ENCODE assay signal across 13 cellular contexts in genomic region chr10:84534168-84534567, GRCh38.
DNase-seq lines count a peak whose midpoint lies in the region; ATAC-seq and TF ChIP-seq lines count a peak whose summit lies in the region.
"Had no signal": no experiment of that assay in that cellular context is flagged by ENCODE, and none has a peak within 500 bp of the region (broad histone marks: within the 10 kb centered on the region; RNA-seq: fewer than 3 reads in every experiment).

No MANE protein-coding gene starts in this region.

- no peak for ATAC-seq in foreskin keratinocyte
- ATAC-seq in GM18502 (IDR thresholded peaks at IDR 0.05; ENCODE audit: poor library complexity, unreplicated experiment): no peak

- TF ChIP-seq CTCF in GM13977 (IDR thresholded peaks at IDR 0.05; ENCODE audit: extremely low read depth, insufficient read depth, missing control alignments) (peak; percentile 38), foreskin keratinocyte (conservative IDR thresholded peaks at IDR 0.05) (peak; percentile 45)

- in situ Hi-C loops in GM13977 (cut with MboI; ENCODE audit: low pct_unique_long_range_greater_than_20kb, low sequenced_read_pairs, unreplicated experiment): loop anchor here (10.0 kb wide), 1 partner anchor 159 kb away; no protein-coding TSS in a partner anchor

- DNase-seq in NCI-H748 (lab: John Stamatoyannopoulos, UW; ENCODE audit: unreplicated experiment): peak; percentile 13
- no peak for DNase-seq in NCI-H748 treated with DMSO at 0.1 percent for 48 hours (lab: John Stamatoyannopoulos, UW)
- no peak for DNase-seq in GM13977 (ENCODE audit: low spot score)
- DNase-seq in UCSD-AML1 (lab: John Stamatoyannopoulos, UW; ENCODE audit: unreplicated experiment): peak; percentile 27
- DNase-seq in foreskin keratinocyte: no peak
- DNase-seq in dedifferentiated amniotic fluid mesenchymal stem cell (ENCODE audit: extremely low spot score): no peak
- no peak for DNase-seq in NCI-H2171 (lab: John Stamatoyannopoulos, UW)
- DNase-seq: NCI-H1417 treated with DMSO at 0.1 percent for 48 hours, NCI-H526, transverse colon had no signal

- H3K4me1 ChIP-seq in foreskin keratinocyte: peaks cover 9% of the 10 kb centered on the region
- H3K4me1 ChIP-seq: transverse colon had no signal

- no peaks in the 10 kb centered on the region for H3K27me3 ChIP-seq in foreskin keratinocyte
- H3K27me3 ChIP-seq: transverse colon had no signal

- H3K27ac ChIP-seq in foreskin keratinocyte: no peak overlapping the region
- H3K27ac ChIP-seq: 22Rv1, SK-N-MC, transverse colon had no signal

Comparison
In these comparisons a context has a peak if more than half of its experiments do, and no peak if none do; other contexts are left out.
1. DNase-seq: peak in NCI-H748 (single experiment) and UCSD-AML1 (single experiment); none in NCI-H748 treated with DMSO at 0.1 percent for 48 hours (single experiment), GM13977 (single experiment), foreskin keratinocyte (0 of 2), dedifferentiated amniotic fluid mesenchymal stem cell (single experiment) and NCI-H2171 (single experiment).